ENCODE assay signal across 18 cellular contexts in genomic region chr2:55883339-55883738, GRCh38. TPM values are rescaled to one million over a fixed set of nuclear protein-coding genes. Genes with fewer than 3 reads are reported as not detected.
DNase-seq lines count a peak whose midpoint lies in the region; ATAC-seq and TF ChIP-seq lines count a peak whose summit lies in the region.
"Had no signal": no experiment of that assay in that cellular context is flagged by ENCODE, and none has a peak within 500 bp of the region (broad histone marks: within the 10 kb centered on the region; RNA-seq: fewer than 3 reads in every experiment).

No MANE protein-coding gene starts in this region.

- ATAC-seq in SK-N-SH treated with all-trans-retinoic acid at 6 μM for 48 hours (peak; percentile 39), HG02840 (IDR thresholded peaks at IDR 0.05; ENCODE audit: low FRiP score, unreplicated experiment) (no peak), HG02763 (IDR thresholded peaks at IDR 0.05; ENCODE audit: unreplicated experiment) (no peak), HG03565 (IDR thresholded peaks at IDR 0.05; ENCODE audit: unreplicated experiment) (no peak)
- ATAC-seq: effector memory CD8-positive, alpha-beta T cell; GM23338; stimulated activated effector memory CD8-positive, alpha-beta T cell treated with anti-CD3 and anti-CD28 coated beads, Interleukin-12 subunit alpha, Interleukin-12 subunit beta, amount 100 ng/mL, for 72 hours had no signal

- DNase-seq in GM03348 (ENCODE audit: low spot score) (peak; percentile 20), fibroblast of the aortic adventitia (ENCODE audit: low read depth) (peak; percentile 88), posterior vena cava (ENCODE audit: low spot score) (peak; percentile 80), SHP77 (lab: John Stamatoyannopoulos, UW) (no peak)
- DNase-seq: activated gamma-delta T cell; C1 segment of cervical spinal cord; DMS153; effector memory CD8-positive, alpha-beta T cell; NCI-H1092 treated with DMSO at 0.1 percent for 48 hours; NCI-H446 had no signal

- H3K4me3 ChIP-seq in fibroblast of the aortic adventitia (ENCODE audit: low read depth, low read length): no peak overlapping the region
- H3K4me3 ChIP-seq: GM23338, skin epidermis, vagina had no signal

- TF ChIP-seq CTCF in fibroblast of the aortic adventitia (IDR thresholded peaks at IDR 0.05; ENCODE audit: insufficient read depth, low read length): no peak

- intact Hi-C loops in posterior vena cava (cut with DNase I): no loop called here

TF ChIP-seq in SK-N-SH treated with all-trans-retinoic acid at 6 μM for 48 hours, 23 proteins besides CTCF, POLR2A, EP300 and RAD21:
- TF ChIP-seq ESRRG (CRISPR knock-in tag; IDR thresholded peaks at IDR 0.05): no peak
- TF ChIP-seq ISL1 (CRISPR knock-in tag; IDR thresholded peaks at IDR 0.05): peak; percentile 71
- TF ChIP-seq PPARA (CRISPR knock-in tag; IDR thresholded peaks at IDR 0.05; ENCODE audit: borderline replicate concordance): no peak
- peak; percentile 69 for TF ChIP-seq TOX (CRISPR knock-in tag; IDR thresholded peaks at IDR 0.05; ENCODE audit: borderline replicate concordance)
- no peak for TF ChIP-seq ZFP30 (CRISPR knock-in tag; IDR thresholded peaks at IDR 0.05)
- TF ChIP-seq TSHZ2 (CRISPR knock-in tag; IDR thresholded peaks at IDR 0.05): no peak
- no peak for TF ChIP-seq ZFP3 (CRISPR knock-in tag; IDR thresholded peaks at IDR 0.05)
- TF ChIP-seq CREB5 (CRISPR knock-in tag; IDR thresholded peaks at IDR 0.05; ENCODE audit: low read depth): no peak
- TF ChIP-seq ZNF565 (CRISPR knock-in tag; conservative IDR thresholded peaks at IDR 0.05; ENCODE audit: low read depth): no peak
- no peak for TF ChIP-seq ZNF8 (CRISPR knock-in tag; IDR thresholded peaks at IDR 0.05)
- TF ChIP-seq ZNF70 (CRISPR knock-in tag; IDR thresholded peaks at IDR 0.05): no peak
- no peak for TF ChIP-seq POU6F1 (CRISPR knock-in tag; IDR thresholded peaks at IDR 0.05; ENCODE audit: borderline replicate concordance, low read depth)
- no peak for TF ChIP-seq SNAI2 (CRISPR knock-in tag; IDR thresholded peaks at IDR 0.05)
- no peak for TF ChIP-seq RARB (CRISPR knock-in tag; IDR thresholded peaks at IDR 0.05)

RNA-seq across cellular contexts. Expression of gene EFEMP1, which starts 40.2 kb away (rescaled TPM):
- total RNA-seq in fibroblast of the aortic adventitia (ENCODE audit: low replicate concordance) (652 and 1,009 TPM in 2 replicates), posterior vena cava (100 to 1,000 TPM; 327 to 476 TPM)

Comparison
In these comparisons a context has a peak if more than half of its experiments do, and no peak if none do; other contexts are left out.
1. DNase-seq: peak in GM03348 (single experiment), fibroblast of the aortic adventitia (single experiment) and posterior vena cava (single experiment); none in SHP77 (0 of 2).